In the genomic region with DNA sequence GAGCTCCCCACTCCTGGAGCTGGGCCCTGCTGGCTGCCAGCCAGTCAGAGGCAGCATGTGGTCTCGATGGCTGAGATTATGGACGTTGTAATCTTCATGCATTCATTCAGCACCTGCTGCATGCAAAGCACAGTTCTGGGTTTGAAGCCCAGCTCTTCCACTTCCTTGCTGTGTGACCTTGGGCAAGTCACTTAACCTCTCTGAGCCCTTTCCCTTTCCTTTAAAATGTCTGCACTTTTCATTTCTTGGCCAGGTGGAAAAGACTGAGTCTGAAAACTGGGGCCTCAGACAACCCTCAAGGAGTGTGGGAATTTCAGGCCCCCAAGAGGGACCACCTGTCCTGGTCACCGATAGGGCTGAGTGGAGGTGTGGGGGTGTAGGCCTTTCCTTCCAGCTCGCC, we compare ENCODE assay signal across 21 cellular contexts. TPM values are rescaled to one million over a fixed set of nuclear protein-coding genes. Genes with fewer than 3 reads are reported as not detected.
A peak's percentile ranks its signal among the peaks of the same experiment; 100 is the strongest.
DNase-seq lines count a peak whose midpoint lies in the region; ATAC-seq, FAIRE-seq and TF ChIP-seq lines count a peak whose summit lies in the region.
"Had no signal": no experiment of that assay in that cellular context is flagged by ENCODE, and none has a peak within 500 bp of the region (broad histone marks: within the 10 kb centered on the region; RNA-seq: fewer than 3 reads in every experiment).

No MANE protein-coding gene starts in this region.

- TF ChIP-seq RAD21 in HepG2 (CRISPR knock-in tag; IDR thresholded peaks at IDR 0.05) (no peak), GM12878 (IDR thresholded peaks at IDR 0.05; ENCODE audit: insufficient read depth, low read depth, low read length) (no peak)

- peak overlapping the region; percentile 21 for H2BK120ac ChIP-seq in neuronal stem cell (ENCODE audit: low read depth, low read length)

- SMC1A ChIA-PET in GM12878 (lab: Charles Lee; ENCODE audit: uncharacterized antibody, unreplicated experiment) = interaction anchor here (0.7 to 3.4 kb wide), 3 partner anchors 9 to 27 kb away, joined by 3 to 15 read pairs (median 3); no protein-coding TSS in a partner anchor

- no peak overlapping the region for H3K27ac ChIP-seq in HepG2 (ENCODE audit: extremely low read length, insufficient read depth, low read length)
- H3K27ac ChIP-seq in right lobe of liver = no peak overlapping the region
- H3K27ac ChIP-seq in GM12878 (ENCODE audit: control insufficient read depth, insufficient read depth) = no peak overlapping the region
- H3K27ac ChIP-seq in neuronal stem cell (replicated peaks; ENCODE audit: low read length) = no peak overlapping the region
- H3K27ac ChIP-seq: BLaER1 treated with 17β-estradiol and CSF1 and Interleukin-3, amounts not matched to agents 10 nM and 100 nM had no signal

- no peak overlapping the region for H3K14ac ChIP-seq in neuronal stem cell (ENCODE audit: low read length)

- H3K9me3 ChIP-seq in HepG2 (ENCODE audit: low read length) = no peaks in the 10 kb centered on the region
- no peaks in the 10 kb centered on the region for H3K9me3 ChIP-seq in right lobe of liver
- H3K9me3 ChIP-seq in GM12878 (replicated peaks; ENCODE audit: control insufficient read depth, insufficient read depth, low read length) = no peaks in the 10 kb centered on the region
- no peaks in the 10 kb centered on the region for H3K9me3 ChIP-seq in neuronal stem cell (replicated peaks in 1 of 2; ENCODE audit: control insufficient read depth in 2 of 2, insufficient read depth in 1 of 2, low read depth in 1 of 2, low read length in 2 of 2)
- H3K9me3 ChIP-seq: BE2C; BLaER1 treated with 17β-estradiol and CSF1 and Interleukin-3, amounts not matched to agents 10 nM and 100 nM had no signal

- no peak overlapping the region for H2BK12ac ChIP-seq in neuronal stem cell (ENCODE audit: low read length)

- H3K4me1 ChIP-seq in HepG2 (ENCODE audit: insufficient read depth, low read length) (peaks cover 36% of the 10 kb centered on the region), right lobe of liver (peaks cover 0 to 17% (median 0%) of the 10 kb centered on the region in 4 donors), GM12878 (ENCODE audit: control insufficient read depth, insufficient read depth, low read length) (no peaks in the 10 kb centered on the region), neuronal stem cell (ENCODE audit: control insufficient read depth in 2 of 2, insufficient read depth in 1 of 2, low read depth in 1 of 2, low read length in 2 of 2) (peaks cover 0 to 2% of the 10 kb centered on the region in 2 donors)
- H3K4me1 ChIP-seq: BE2C had no signal

- H3K36me3 ChIP-seq in HepG2 (replicated peaks in 1 of 2; ENCODE audit: control insufficient read depth in 1 of 2, insufficient read depth in 2 of 2, low read length in 2 of 2) = no peaks in the 10 kb centered on the region
- no peaks in the 10 kb centered on the region for H3K36me3 ChIP-seq in right lobe of liver
- no peaks in the 10 kb centered on the region for H3K36me3 ChIP-seq in GM12878 (ENCODE audit: control insufficient read depth in 2 of 2, insufficient read depth in 2 of 2, low read length in 1 of 2)
- no peaks in the 10 kb centered on the region for H3K36me3 ChIP-seq in neuronal stem cell (replicated peaks in 1 of 2; ENCODE audit: control insufficient read depth in 2 of 2, insufficient read depth in 2 of 2, low read length in 2 of 2)
- H3K36me3 ChIP-seq: BE2C; BLaER1 treated with 17β-estradiol and CSF1 and Interleukin-3, amounts not matched to agents 10 nM and 100 nM had no signal

- TF ChIP-seq POLR2A in HepG2 (IDR thresholded peaks at IDR 0.05; ENCODE audit: insufficient read depth in 1 of 2, low read depth in 2 of 2, low read length in 2 of 2) (no peak), right lobe of liver (IDR thresholded peaks at IDR 0.05) (no peak), GM12878 (IDR thresholded peaks at IDR 0.05; ENCODE audit: low read depth, low read length) (no peak)

- H2BK5ac ChIP-seq in neuronal stem cell (ENCODE audit: low read length) = peak overlapping the region; percentile 77

- no peaks in the 10 kb centered on the region for H3K79me2 ChIP-seq in HepG2 (ENCODE audit: insufficient read depth, low read length)
- H3K79me2 ChIP-seq in GM12878 (ENCODE audit: control insufficient read depth, insufficient read depth, low read length) = no peaks in the 10 kb centered on the region

- BruUV-seq in HepG2 (replicated peaks; lab: Mats Ljungman, UMichigan) (no TSS peak), GM12878 (replicated peaks; lab: Mats Ljungman, UMichigan) (no TSS peak)

- H4K8ac ChIP-seq in neuronal stem cell (ENCODE audit: low read depth, low read length) = no peak overlapping the region

- H3K4me2 ChIP-seq in HepG2 (ENCODE audit: low read depth, low read length) = no peak overlapping the region
- H3K4me2 ChIP-seq in GM12878 (ENCODE audit: control insufficient read depth, insufficient read depth) = no peak overlapping the region
- H3K4me2 ChIP-seq in neuronal stem cell (ENCODE audit: insufficient read depth, low read length, poor library complexity, severe bottlenecking) = no peak overlapping the region
- H3K4me2 ChIP-seq: BLaER1 treated with 17β-estradiol and CSF1 and Interleukin-3, amounts not matched to agents 10 nM and 100 nM had no signal

- no peak overlapping the region for H3K4me3 ChIP-seq in HepG2 (replicated peaks in 1 of 3; ENCODE audit: insufficient read depth in 1 of 3, low read depth in 2 of 3, low read length in 3 of 3)
- no peak overlapping the region for H3K4me3 ChIP-seq in right lobe of liver
- no peak overlapping the region for H3K4me3 ChIP-seq in GM12878
- H3K4me3 ChIP-seq in neuronal stem cell (ENCODE audit: low read length in 2 of 2) = no peak overlapping the region
- H3K4me3 ChIP-seq: BLaER1 treated with 17β-estradiol and CSF1 and Interleukin-3, amounts not matched to agents 10 nM and 100 nM had no signal

- peak overlapping the region; percentile 89 for H2AK5ac ChIP-seq in neuronal stem cell (ENCODE audit: low read depth, low read length)

- POLR2A ChIA-PET in HepG2 (lab: Yijun Ruan, JAX) = no interaction called here
- POLR2A ChIA-PET in GM12878 (lab: Charles Lee) = no interaction called here

- RAD21 ChIA-PET in GM12878 (lab: Charles Lee; ENCODE audit: unreplicated experiment) = no interaction called here

- H3K23ac ChIP-seq in neuronal stem cell (ENCODE audit: low read depth, low read length, poor library complexity) = no peak overlapping the region

- H2BK15ac ChIP-seq in neuronal stem cell (ENCODE audit: low read length) = peak overlapping the region; percentile 75

- H3K9ac ChIP-seq in HepG2 (ENCODE audit: insufficient read depth, low read depth, low read length) (no peak overlapping the region), GM12878 (ENCODE audit: control insufficient read depth, insufficient read depth, low read length) (no peak overlapping the region), neuronal stem cell (ENCODE audit: low read depth, low read length, poor library complexity) (no peak overlapping the region)

- in situ Hi-C loops in HepG2 (cut with HindIII; ENCODE audit: extremely low pct_ligation_motif_present, low pct_unique_long_range_greater_than_20kb) = no loop called here
- in situ Hi-C loops in GM12878 (cut with MboI) = no loop called here

- intact Hi-C loops in HepG2 (cut with micrococcal nuclease; ENCODE audit: unreplicated experiment) = no loop called here
- intact Hi-C loops in right lobe of liver (cut with DNase I) = no loop called here
- intact Hi-C loops in GM12878 (cut with micrococcal nuclease; ENCODE audit: unreplicated experiment) = no loop called here

- H3K18ac ChIP-seq in neuronal stem cell (ENCODE audit: low read length) = peak overlapping the region; percentile 91

- H3K27me3 ChIP-seq in HepG2 (ENCODE audit: control insufficient read depth in 1 of 2, insufficient read depth in 2 of 2, low read length in 2 of 2) (peaks cover 7 to 50% of the 10 kb centered on the region in 2 experiments; a peak in 3 of 5 replicates), right lobe of liver (no peaks in the 10 kb centered on the region), GM12878 (replicated peaks in 1 of 2; ENCODE audit: control insufficient read depth in 2 of 2, insufficient read depth in 2 of 2, low read length in 1 of 2) (no peaks in the 10 kb centered on the region; a peak in 1 of 4 replicates), neuronal stem cell (ENCODE audit: control insufficient read depth in 3 of 3, insufficient read depth in 3 of 3, low read depth in 1 of 3, low read length in 3 of 3) (peaks cover 0 to 6% (median 0%) of the 10 kb centered on the region in 3 experiments)
- H3K27me3 ChIP-seq: BE2C; BLaER1 treated with 17β-estradiol and CSF1 and Interleukin-3, amounts not matched to agents 10 nM and 100 nM had no signal

- TF ChIP-seq EP300 in HepG2 (IDR thresholded peaks at IDR 0.05; ENCODE audit: low read depth in 2 of 2, low read length in 2 of 2) = no peak
- no peak for TF ChIP-seq EP300 in HepG2 (CRISPR knock-in tag; IDR thresholded peaks at IDR 0.05; ENCODE audit: borderline replicate concordance)
- no peak for TF ChIP-seq EP300 in GM12878 (IDR thresholded peaks at IDR 0.05; ENCODE audit: borderline replicate concordance in 1 of 2, control insufficient read depth in 1 of 2, low read depth in 2 of 2, low read length in 2 of 2)

- no peaks in the 10 kb centered on the region for H3K79me1 ChIP-seq in neuronal stem cell (ENCODE audit: low read depth, low read length)

- H4K20me1 ChIP-seq in HepG2 (ENCODE audit: insufficient read depth, low read length) = 0 out of 2 replicates have a peak, but pooled peaks cover 2% of the 10 kb centered on the region
- no peaks in the 10 kb centered on the region for H4K20me1 ChIP-seq in GM12878 (ENCODE audit: control insufficient read depth, insufficient read depth)
- H4K20me1 ChIP-seq: BLaER1 treated with 17β-estradiol and CSF1 and Interleukin-3, amounts not matched to agents 10 nM and 100 nM had no signal

- DNase-seq in HepG2 (ENCODE audit: low spot score) (no peak), right lobe of liver (no peak), GM12878 (ENCODE audit: low read depth, low spot score) (no peak), neuronal stem cell (ENCODE audit: low spot score) (no peak), AG08396 (ENCODE audit: low spot score) (no peak)
- DNase-seq: AML-193; BE2C; CD4-positive, alpha-beta T cell; CD8-positive, alpha-beta memory T cell; DMS 273 treated with DMSO at 0.1 percent for 48 hours; DMS79; EL; GDM1; GOT3; H7; HCEC 1CT had no signal

- ATAC-seq in HepG2 (no peak), right lobe of liver (no peak), GM12878 (no peak), HG03521 (IDR thresholded peaks at IDR 0.05; ENCODE audit: unreplicated experiment) (no peak)

- TF ChIP-seq CTCF in HepG2 (CRISPR knock-in tag; IDR thresholded peaks at IDR 0.05) = no peak
- TF ChIP-seq CTCF in right lobe of liver (IDR thresholded peaks at IDR 0.05) = no peak
- TF ChIP-seq CTCF in GM12878 (IDR thresholded peaks at IDR 0.05 in 2 of 3, conservative IDR thresholded peaks at IDR 0.05 in 1 of 3; ENCODE audit: control insufficient read depth in 2 of 3, extremely low read depth in 1 of 3, insufficient read depth in 1 of 3, low read depth in 3 of 3, low read length in 3 of 3) = no peak

- 40% methylated on average over 2 of the region's 4 CpGs for WGBS in HepG2 (ENCODE audit: low lambda C conversion rate)
- 20% methylated on average over 1 of the region's 4 CpGs for WGBS in right lobe of liver (ENCODE audit: insufficient coverage, low coverage, low lambda C conversion rate, missing lambda C conversion rate)
- 35% methylated on average over 4 of the region's 4 CpGs for WGBS in GM12878 (ENCODE audit: insufficient coverage, insufficient replicate concordance, low lambda C conversion rate, missing lambda C conversion rate)
- WGBS in neuronal stem cell (ENCODE audit: extremely low coverage in 2 of 2, insufficient read length in 2 of 2, insufficient replicate concordance in 1 of 2), 2 donors = no CpG with 5 or more reads among the region's 4 CpGs

- H2AFZ ChIP-seq in HepG2 (ENCODE audit: low read length) = no peak overlapping the region
- H2AFZ ChIP-seq in GM12878 (ENCODE audit: control insufficient read depth, low read depth, low read length) = no peak overlapping the region
- H2AFZ ChIP-seq in neuronal stem cell (ENCODE audit: low read length) = no peak overlapping the region

- CTCF ChIA-PET in HepG2 (lab: Yijun Ruan, JAX; ENCODE audit: low intra/inter-chr PET ratio, low total read pairs) (no interaction called here), GM12878 (lab: Yijun Ruan, JAX) (interaction anchor here (0.6 kb wide), 1 partner anchor 365 kb away, joined by 3 read pairs; no protein-coding TSS in a partner anchor)

- FAIRE-seq in HepG2 (lab: Jason Lieb, UNC) (no peak), GM12878 (lab: Jason Lieb, UNC) (no peak)
- FAIRE-seq: D721Med, GM12892 had no signal

- H4K91ac ChIP-seq in neuronal stem cell (ENCODE audit: low read depth, low read length, poor library complexity) = no peak overlapping the region

- no peak overlapping the region for H3K4ac ChIP-seq in neuronal stem cell (ENCODE audit: low read length)

RNA-seq across cellular contexts. Expression of a gene that starts 24.6 kb away (rescaled TPM):
- 0.17 and 0.33 TPM in 2 replicates for total RNA-seq in HepG2 (2016; rRNA removed; fragmentation: Illumina TruSeq; extraction: Trizol)
- 0.40 TPM in 1 of 2 replicates, not detected in the other for total RNA-seq in HepG2 (2016; cell fraction: cytosol; rRNA removed; fragmentation: Illumina TruSeq; extraction: Trizol; ENCODE audit: low read depth)
- 0.30 and 0.54 TPM in 2 replicates for total RNA-seq in HepG2 (2016; cell fraction: insoluble cytoplasmic fraction; rRNA removed; fragmentation: Illumina TruSeq; extraction: Trizol)
- total RNA-seq in HepG2 (2016; cell fraction: membrane; rRNA removed; fragmentation: Illumina TruSeq; extraction: Trizol) = 0.28 and 0.34 TPM in 2 replicates
- total RNA-seq in HepG2 (2016; cell fraction: nucleus; rRNA removed; fragmentation: Illumina TruSeq; extraction: Trizol) = 0.28 and 0.60 TPM in 2 replicates
- polyA plus RNA-seq in HepG2 (2011; rRNA removed) = 1.6 and 1.8 TPM in 2 replicates
- 1.0 and 1.6 TPM in 2 replicates for polyA plus RNA-seq in HepG2 (2011; cell fraction: cytosol; rRNA removed)
- 1.6 and 2.7 TPM in 2 replicates for polyA plus RNA-seq in HepG2 (2011; cell fraction: nucleus; rRNA removed)
- 0.12 and 0.20 TPM in 2 replicates for polyA plus RNA-seq in HepG2 (2012)
- 0.37 and 0.49 TPM in 2 replicates for polyA plus RNA-seq in HepG2 (2016; cell fraction: cytosol; fragmentation: Illumina TruSeq; extraction: Trizol; ENCODE audit: low read depth)
- 0.14 and 0.45 TPM in 2 replicates for polyA plus RNA-seq in HepG2 (2016; cell fraction: insoluble cytoplasmic fraction; fragmentation: Illumina TruSeq; extraction: Trizol; ENCODE audit: low read depth)
- polyA plus RNA-seq in HepG2 (2016; cell fraction: membrane; fragmentation: Illumina TruSeq; extraction: Trizol; ENCODE audit: low read depth) = 0.34 and 0.61 TPM in 2 replicates
- polyA plus RNA-seq in HepG2 (2016; cell fraction: nucleus; fragmentation: Illumina TruSeq; extraction: Trizol; ENCODE audit: insufficient read depth, low read depth) = 0.39 TPM in 1 of 2 replicates, not detected in the other
- polyA minus RNA-seq in HepG2 (2011; rRNA and poly(A)+ RNA removed; ENCODE audit: low replicate concordance) = 0.58 and 2.6 TPM in 2 replicates
- polyA minus RNA-seq in HepG2 (2011; cell fraction: cytosol; rRNA and poly(A)+ RNA removed) = 0.35 and 0.79 TPM in 2 replicates
- polyA minus RNA-seq in HepG2 (2011; cell fraction: nucleus; rRNA and poly(A)+ RNA removed) = 1.8 and 1.9 TPM in 2 replicates
- total RNA-seq in right lobe of liver = 1 to 10 TPM in 1 of 6 experiments, under 1 TPM in 3, not detected in 2; 0.25 to 1.2 (median 0.70) TPM
- total RNA-seq in GM12878 (2013; cell fraction: nucleolus; rRNA removed) = 0.63 and 2.6 TPM in 2 replicates
- 0.40 TPM in 1 of 2 replicates, not detected in the other for total RNA-seq in GM12878 (2014; rRNA removed)
- 0.13 TPM in 1 of 2 replicates, not detected in the other for total RNA-seq in GM12878 (2014; rRNA removed; fragmentation: Illumina TruSeq; extraction: Trizol)
- total RNA-seq in GM12878 (2021) = 0.18 and 0.53 TPM in 2 replicates
- polyA plus RNA-seq in GM12878 (2011; ENCODE audit: low read depth) = 0.10 TPM
- 0.26 and 0.72 TPM in 2 replicates for polyA plus RNA-seq in GM12878 (2011; rRNA removed)
- polyA plus RNA-seq in GM12878 (2011; cell fraction: cytosol; rRNA removed) = 0.30 and 0.33 TPM in 2 replicates
- polyA plus RNA-seq in GM12878 (2011; cell fraction: nucleus; rRNA removed) = 0.44 and 0.73 TPM in 2 replicates
- 0.52 and 0.55 TPM in 2 replicates for polyA plus RNA-seq in GM12878 (2012)
- 0.40 and 0.51 TPM in 2 replicates for polyA plus RNA-seq in GM12878 (2014; fragmentation: Illumina TruSeq; extraction: Trizol)
- under 1 TPM in 1 of 2 experiments, not detected in 1; 0.05 TPM for polyA plus RNA-seq in GM12878 (2014; fragmentation: Nextera tagmentation; extraction: Ambion mirVana)
- polyA plus RNA-seq in GM12878 (2014; rRNA removed) = 0.19 and 0.29 TPM in 2 replicates
- not detected for polyA plus RNA-seq in GM12878 (2016; fragmentation: Nextera tagmentation; extraction: Ambion mirVana)
- polyA minus RNA-seq in GM12878 (2011; rRNA and poly(A)+ RNA removed) = 0.22 and 0.57 TPM in 2 replicates
- polyA minus RNA-seq in GM12878 (2011; cell fraction: cytosol; rRNA and poly(A)+ RNA removed) = not detected in 2 replicates
- polyA minus RNA-seq in GM12878 (2011; cell fraction: nucleus; rRNA and poly(A)+ RNA removed) = 0.73 TPM in 1 of 2 replicates, not detected in the other
- polyA plus RNA-seq in neuronal stem cell (2013, experiment 1 of 2) = 0.08 TPM
- 0.26 TPM for polyA plus RNA-seq in neuronal stem cell (2013, experiment 2 of 2)
- total RNA-seq: CD4-positive, alpha-beta T cell had no signal
- polyA plus RNA-seq: CD14-positive monocyte; CD8-positive, alpha-beta memory T cell had no signal
